In the genomic region with DNA sequence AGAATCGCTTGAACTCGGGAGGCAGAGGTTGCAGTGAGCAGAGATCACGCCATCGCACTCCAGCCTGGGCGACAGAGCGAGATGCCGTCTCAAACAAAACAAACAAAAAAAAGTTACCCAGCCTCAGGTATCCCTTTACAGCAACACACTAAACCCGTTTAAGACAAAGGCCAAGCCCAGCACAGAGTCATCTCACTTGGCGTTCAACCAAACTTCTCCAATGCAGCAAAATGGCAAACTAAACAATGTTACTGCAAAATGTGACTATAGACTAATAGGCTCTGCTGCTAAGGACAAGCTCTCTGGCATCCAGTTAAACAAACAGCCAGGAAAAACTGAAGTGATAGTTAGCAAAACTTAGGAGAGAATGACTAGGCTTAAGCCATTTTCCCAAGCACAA, we compare ENCODE assay signal across 34 cellular contexts. TPM values are rescaled to one million over a fixed set of nuclear protein-coding genes. Genes with fewer than 3 reads are reported as not detected.
A peak's percentile ranks its signal among the peaks of the same experiment; 100 is the strongest.
DNase-seq lines count a peak whose midpoint lies in the region; ATAC-seq and TF ChIP-seq lines count a peak whose summit lies in the region.
"Had no signal": no experiment of that assay in that cellular context is flagged by ENCODE, and none has a peak within 500 bp of the region (broad histone marks: within the 10 kb centered on the region; RNA-seq: fewer than 3 reads in every experiment).

No MANE protein-coding gene starts in this region.

- intact Hi-C loops in MCF 10A (cut with micrococcal nuclease) (no loop called here), breast epithelium (cut with DNase I; ENCODE audit: low total_unique reads) (no loop called here), esophagus squamous epithelium (cut with DNase I) (no loop called here), prostate gland (cut with DNase I) (no loop called here)

- no peaks in the 10 kb centered on the region for H3K27me3 ChIP-seq in breast epithelium
- no peaks in the 10 kb centered on the region for H3K27me3 ChIP-seq in esophagus squamous epithelium
- H3K27me3 ChIP-seq in prostate gland (replicated peaks; ENCODE audit: insufficient read depth), result no peaks in the 10 kb centered on the region
- H3K27me3 ChIP-seq: ascending aorta, left lung, right atrium auricular region, SJCRH30, suprapubic skin, upper lobe of right lung had no signal

- H3K4me3 Mint-ChIP-seq in MCF 10A (ENCODE audit: unreplicated experiment), result no peak overlapping the region
- H3K4me3 Mint-ChIP-seq in stimulated activated naive CD8-positive, alpha-beta T cell treated with anti-CD3 and anti-CD28 coated beads, Interleukin-15, amount 100 ng/mL, for 72 hours, result no peak overlapping the region
- H3K4me3 Mint-ChIP-seq: activated CD4-positive, alpha-beta T cell treated with anti-CD3 and anti-CD28 coated beads, Interleukin-2, amount 10 ng/mL, durations not matched to agents 24 days and 14 days; activated T-cell treated with anti-CD3 and anti-CD28 coated beads, Interleukin-2, amount 50 U/mL, for 24 hours; CD4-positive, alpha-beta memory T cell; central memory CD8-positive, alpha-beta T cell; memory B cell; neural crest cell had no signal

- H3K4me3 ChIP-seq in breast epithelium (no peak overlapping the region), esophagus squamous epithelium (no peak overlapping the region), prostate gland (no peak overlapping the region)
- H3K4me3 ChIP-seq: A549, ascending aorta, left lung, right atrium auricular region, SJCRH30, smooth muscle cell, suprapubic skin, upper lobe of right lung had no signal

- TSS peak; percentile 19 for BruUV-seq in MCF 10A (replicated peaks; lab: Mats Ljungman, UMichigan)

- no peak for ATAC-seq in HG03432 (IDR thresholded peaks at IDR 0.05; ENCODE audit: unreplicated experiment)
- ATAC-seq in stimulated activated naive CD8-positive, alpha-beta T cell treated with anti-CD3 and anti-CD28 coated beads, Interleukin-15, amount 100 ng/mL, for 72 hours, result no peak
- ATAC-seq: left lung, upper lobe of right lung had no signal

- H3K9me3 ChIP-seq in breast epithelium, result no peaks in the 10 kb centered on the region
- H3K9me3 ChIP-seq in esophagus squamous epithelium, result no peaks in the 10 kb centered on the region
- no peaks in the 10 kb centered on the region for H3K9me3 ChIP-seq in prostate gland
- H3K9me3 ChIP-seq: A549, ascending aorta, left lung, right atrium auricular region, SJCRH30, suprapubic skin, upper lobe of right lung had no signal

- WGBS in esophagus squamous epithelium, 2 donors, result 74 to 82% methylated on average over 9 of the region's 9 CpGs
- 76% methylated on average over 9 of the region's 9 CpGs for WGBS in prostate gland

- H3K27ac ChIP-seq in breast epithelium (no peak overlapping the region), RWPE1 (peak overlapping the region; percentile 30), esophagus squamous epithelium (peak overlapping the region in 3 of 4 donors; percentile 6 to 48 (median 22)), prostate gland (peak overlapping the region in 1 of 2 donors; percentile 9)
- H3K27ac ChIP-seq: A549, ascending aorta, HL-60, KMS-11, left lung, parathyroid adenoma, right atrium auricular region, SJCRH30, suprapubic skin, upper lobe of right lung, WERI-Rb-1 had no signal

- TF ChIP-seq CTCF in MCF 10A (IDR thresholded peaks at IDR 0.05; ENCODE audit: unreplicated experiment), result no peak
- no peak for TF ChIP-seq CTCF in breast epithelium (IDR thresholded peaks at IDR 0.05)
- no peak for TF ChIP-seq CTCF in RWPE1 (conservative IDR thresholded peaks at IDR 0.05; ENCODE audit: low read depth)
- no peak for TF ChIP-seq CTCF in esophagus squamous epithelium (IDR thresholded peaks at IDR 0.05)
- TF ChIP-seq CTCF in prostate gland (IDR thresholded peaks at IDR 0.05), result no peak

- H3K36me3 Mint-ChIP-seq in MCF 10A (ENCODE audit: insufficient read depth, unreplicated experiment), result peaks cover 58% of the 10 kb centered on the region

- CTCF ChIA-PET in MCF 10A (lab: Yijun Ruan, JAX), result interaction anchor here (2.6 to 4.5 kb wide), 2 partner anchors 12 to 37 kb away, joined by 6 to 27 read pairs; no protein-coding TSS in a partner anchor
- CTCF ChIA-PET in RWPE1 (lab: Yijun Ruan, JAX), result no interaction called here

- POLR2A ChIA-PET in MCF 10A (lab: Yijun Ruan, JAX) (interaction anchor here (0.6 to 0.9 kb wide), 2 partner anchors 21 to 25 kb away, joined by 3 to 5 read pairs; a partner anchor contains a TSS), RWPE1 (lab: Yijun Ruan, JAX; ENCODE audit: low non-redundant PET) (no interaction called here)

- DNase-seq in MCF 10A (ENCODE audit: unreplicated experiment) (no peak), breast epithelium (ENCODE audit: low spot score in 2 of 2) (no peak), RWPE1 (ENCODE audit: low spot score) (no peak), esophagus squamous epithelium (lab: John Stamatoyannopoulos, UW) (no peak), NCI-H2107 treated with DMSO at 0.1 percent for 48 hours (lab: John Stamatoyannopoulos, UW; ENCODE audit: unreplicated experiment) (no peak), prostate gland (ENCODE audit: low spot score) (no peak)
- DNase-seq in stimulated activated naive CD8-positive, alpha-beta T cell treated with anti-CD3 and anti-CD28 coated beads, Interleukin-15, amount 100 ng/mL, for 72 hours, result no peak
- DNase-seq: activated CD4-positive, alpha-beta T cell treated with anti-CD3 and anti-CD28 coated beads, Interleukin-2, amount 10 ng/mL, durations not matched to agents 24 days and 14 days; activated T-cell treated with anti-CD3 and anti-CD28 coated beads, Interleukin-2, amount 50 U/mL, for 24 hours; AML-193; CD4-positive, alpha-beta memory T cell; dermis blood vessel endothelial cell; left lung; NCI-H1417; NCI-H2029; NCI-H446; NCI-H774; SJCRH30; stimulated activated naive CD4-positive, alpha-beta T cell; T1000; WERI-Rb-1 had no signal

- H3K27ac Mint-ChIP-seq in MCF 10A (ENCODE audit: low read depth, unreplicated experiment), result no peak overlapping the region
- H3K27ac Mint-ChIP-seq in stimulated activated naive CD8-positive, alpha-beta T cell treated with anti-CD3 and anti-CD28 coated beads, Interleukin-15, amount 100 ng/mL, for 72 hours, result no peak overlapping the region
- H3K27ac Mint-ChIP-seq: activated CD4-positive, alpha-beta T cell treated with anti-CD3 and anti-CD28 coated beads, Interleukin-2, amount 10 ng/mL, durations not matched to agents 24 days and 14 days; activated T-cell treated with anti-CD3 and anti-CD28 coated beads, Interleukin-2, amount 50 U/mL, for 24 hours; CD4-positive, alpha-beta memory T cell; memory B cell had no signal

- no peaks in the 10 kb centered on the region for H3K27me3 Mint-ChIP-seq in MCF 10A (ENCODE audit: insufficient read depth, unreplicated experiment)
- H3K27me3 Mint-ChIP-seq in stimulated activated naive CD8-positive, alpha-beta T cell treated with anti-CD3 and anti-CD28 coated beads, Interleukin-15, amount 100 ng/mL, for 72 hours, result no peaks in the 10 kb centered on the region
- H3K27me3 Mint-ChIP-seq: activated CD4-positive, alpha-beta T cell treated with anti-CD3 and anti-CD28 coated beads, Interleukin-2, amount 10 ng/mL, durations not matched to agents 24 days and 14 days; activated T-cell treated with anti-CD3 and anti-CD28 coated beads, Interleukin-2, amount 50 U/mL, for 24 hours; CD4-positive, alpha-beta memory T cell; central memory CD8-positive, alpha-beta T cell; memory B cell had no signal

- H3K9me3 Mint-ChIP-seq in MCF 10A (ENCODE audit: unreplicated experiment), result no peaks in the 10 kb centered on the region
- H3K9me3 Mint-ChIP-seq in stimulated activated naive CD8-positive, alpha-beta T cell treated with anti-CD3 and anti-CD28 coated beads, Interleukin-15, amount 100 ng/mL, for 72 hours, result no peaks in the 10 kb centered on the region
- H3K9me3 Mint-ChIP-seq: activated CD4-positive, alpha-beta T cell treated with anti-CD3 and anti-CD28 coated beads, Interleukin-2, amount 10 ng/mL, durations not matched to agents 24 days and 14 days; activated T-cell treated with anti-CD3 and anti-CD28 coated beads, Interleukin-2, amount 50 U/mL, for 24 hours; CD4-positive, alpha-beta memory T cell; central memory CD8-positive, alpha-beta T cell; memory B cell; neural crest cell had no signal

- H3K36me3 ChIP-seq in breast epithelium (no peaks in the 10 kb centered on the region), esophagus squamous epithelium (peaks cover 9 to 77% (median 29%) of the 10 kb centered on the region in 3 donors), prostate gland (peaks cover 0 to 7% of the 10 kb centered on the region in 2 donors)

- TF ChIP-seq POLR2A in breast epithelium (IDR thresholded peaks at IDR 0.05) (no peak), esophagus squamous epithelium (IDR thresholded peaks at IDR 0.05) (no peak), prostate gland (IDR thresholded peaks at IDR 0.05) (no peak)

- no peaks in the 10 kb centered on the region for H3K4me1 Mint-ChIP-seq in MCF 10A (ENCODE audit: insufficient read depth, unreplicated experiment)
- H3K4me1 Mint-ChIP-seq in stimulated activated naive CD8-positive, alpha-beta T cell treated with anti-CD3 and anti-CD28 coated beads, Interleukin-15, amount 100 ng/mL, for 72 hours, result no peaks in the 10 kb centered on the region
- H3K4me1 Mint-ChIP-seq: activated CD4-positive, alpha-beta T cell treated with anti-CD3 and anti-CD28 coated beads, Interleukin-2, amount 10 ng/mL, durations not matched to agents 24 days and 14 days; central memory CD8-positive, alpha-beta T cell; memory B cell; neural crest cell had no signal

- no peaks in the 10 kb centered on the region for H3K4me1 ChIP-seq in breast epithelium
- peaks cover 0 to 8% (median 0%) of the 10 kb centered on the region in 3 donors for H3K4me1 ChIP-seq in esophagus squamous epithelium
- H3K4me1 ChIP-seq in prostate gland (replicated peaks), result no peaks in the 10 kb centered on the region
- H3K4me1 ChIP-seq: A549, ascending aorta, left lung, parathyroid adenoma, right atrium auricular region, SJCRH30, suprapubic skin, upper lobe of right lung had no signal

RNA-seq across cellular contexts. Expression of a gene that starts 6.4 kb away (rescaled TPM):
- 62.9 and 68.4 TPM in 2 replicates for total RNA-seq in MCF 10A (2022)
- 10 to 100 TPM; 51.4 to 72.0 (median 54.1) TPM for total RNA-seq in breast epithelium
- 10 to 100 TPM; 29.3 to 71.8 (median 45.4) TPM for total RNA-seq in esophagus squamous epithelium
- 10 to 100 TPM; 66.0 to 71.1 TPM for total RNA-seq in prostate gland

RNA-seq across cellular contexts. Expression of a gene that starts 23.2 kb away (rescaled TPM):
- total RNA-seq in MCF 10A (2022) (30.8 and 31.4 TPM in 2 replicates), breast epithelium (10 to 100 TPM; 42.7 to 70.1 (median 48.3) TPM), esophagus squamous epithelium (10 to 100 TPM; 26.5 to 51.9 (median 47.9) TPM), prostate gland (10 to 100 TPM; 48.5 to 91.4 TPM)

RNA-seq across cellular contexts. Expression of a gene that starts 24.8 kb away (rescaled TPM):
- 295 and 339 TPM in 2 replicates for total RNA-seq in MCF 10A (2022)
- 10 to 100 TPM; 55.6 to 73.8 (median 58.3) TPM for total RNA-seq in breast epithelium
- 100 to 1,000 TPM; 110 to 197 (median 172) TPM for total RNA-seq in esophagus squamous epithelium
- 100 to 1,000 TPM in 1 of 2 donors, 10 to 100 TPM in 1; 93.3 to 171 TPM for total RNA-seq in prostate gland

RNA-seq across cellular contexts. Expression of a gene that starts 39.9 kb away (rescaled TPM):
- total RNA-seq in MCF 10A (2022) (64.4 and 67.7 TPM in 2 replicates), breast epithelium (10 to 100 TPM; 49.5 to 71.4 (median 69.4) TPM), esophagus squamous epithelium (100 to 1,000 TPM in 1 of 4 donors, 10 to 100 TPM in 3; 65.8 to 131 (median 88.7) TPM), prostate gland (100 to 1,000 TPM; 101 to 103 TPM)

RNA-seq across cellular contexts. Expression of a gene that starts 43.5 kb away (rescaled TPM):
- total RNA-seq in MCF 10A (2022), result 0.17 TPM in 1 of 2 replicates, not detected in the other
- 10 to 100 TPM in 2 of 3 donors, 1 to 10 TPM in 1; 7.6 to 17.1 (median 13.1) TPM for total RNA-seq in breast epithelium
- 10 to 100 TPM in 3 of 4 donors, 1 to 10 TPM in 1; 5.8 to 12.5 (median 12.3) TPM for total RNA-seq in esophagus squamous epithelium
- 10 to 100 TPM in 1 of 2 donors, 1 to 10 TPM in 1; 3.8 to 17.6 TPM for total RNA-seq in prostate gland

Comparison
In these comparisons a context has a peak if more than half of its experiments do, and no peak if none do; other contexts are left out.
1. H3K27ac ChIP-seq: peak in RWPE1 (single experiment) and esophagus squamous epithelium (3 of 4); none in breast epithelium (0 of 2).